ENCODE assay signal across 19 cellular contexts in genomic region chr14:92955381-92955780, GRCh38. TPM values are rescaled to one million over a fixed set of nuclear protein-coding genes. Genes with fewer than 3 reads are reported as not detected.
DNase-seq lines count a peak whose midpoint lies in the region; ATAC-seq and TF ChIP-seq lines count a peak whose summit lies in the region.
"Had no signal": no experiment of that assay in that cellular context is flagged by ENCODE, and none has a peak within 500 bp of the region (broad histone marks: within the 10 kb centered on the region; RNA-seq: fewer than 3 reads in every experiment).

No MANE protein-coding gene starts in this region.

- intact Hi-C loops in Right ventricle myocardium inferior (cut with DNase I) (loop anchor here (1.0 to 5.0 kb wide), 2 partner anchors 52 to 84 kb away; no protein-coding TSS in a partner anchor), left cardiac atrium (cut with DNase I) (no loop called here)

- ATAC-seq in Right ventricle myocardium inferior = peak; percentile 43
- ATAC-seq in left cardiac atrium = no peak
- ATAC-seq in GM18511 (IDR thresholded peaks at IDR 0.05; ENCODE audit: unreplicated experiment) = no peak
- no peak for ATAC-seq in HG03095 (IDR thresholded peaks at IDR 0.05; ENCODE audit: unreplicated experiment)
- no peak for ATAC-seq in HG02623 (IDR thresholded peaks at IDR 0.05; ENCODE audit: unreplicated experiment)
- ATAC-seq: A549, PC-3 had no signal

- peaks cover 35% of the 10 kb centered on the region for H3K36me3 ChIP-seq in right atrium auricular region

- peak overlapping the region; percentile 49 for H3K27ac ChIP-seq in cingulate gyrus (ENCODE audit: low read depth, low read length)
- H3K27ac ChIP-seq in right atrium auricular region = peak overlapping the region; percentile 62 to 81
- H3K27ac ChIP-seq: A549, SJSA1 had no signal

- H3K9me3 ChIP-seq in right atrium auricular region = no peaks in the 10 kb centered on the region
- H3K9me3 ChIP-seq: A549, Caco-2, SJSA1 had no signal

- no peaks in the 10 kb centered on the region for H3K27me3 ChIP-seq in right atrium auricular region
- H3K27me3 ChIP-seq: SJSA1 had no signal

- TF ChIP-seq CTCF in right atrium auricular region (IDR thresholded peaks at IDR 0.05) = no peak

- DNase-seq in Right ventricle myocardium inferior (ENCODE audit: missing footprints) = peak; percentile 14
- no peak for DNase-seq in left cardiac atrium
- DNase-seq in right atrium auricular region (ENCODE audit: low spot score) = no peak
- DNase-seq: Caco-2; CD4-positive, alpha-beta T cell; KG1; NCI-H1105 treated with DMSO at 0.1 percent for 48 hours; NCI-H1694; NCI-H2107; PC-3; RPMI8226 had no signal

- peaks cover 0 to 48% of the 10 kb centered on the region in 2 donors for H3K4me1 ChIP-seq in right atrium auricular region
- H3K4me1 ChIP-seq: Caco-2 had no signal

- no peak overlapping the region for H3K4me3 ChIP-seq in right atrium auricular region
- H3K4me3 ChIP-seq: A549, SJSA1 had no signal

RNA-seq across cellular contexts. Expression of gene CHGA, which starts 32.4 kb away (rescaled TPM):
- not detected for total RNA-seq in Right ventricle myocardium inferior
- total RNA-seq in left cardiac atrium = not detected
- not detected for total RNA-seq in right atrium auricular region
- total RNA-seq: Caco-2; CD4-positive, alpha-beta T cell; H4; HT-29; PC-3; SJSA1 had no signal
